1 cellular context compared by ENCODE assay signal in the genomic region with DNA sequence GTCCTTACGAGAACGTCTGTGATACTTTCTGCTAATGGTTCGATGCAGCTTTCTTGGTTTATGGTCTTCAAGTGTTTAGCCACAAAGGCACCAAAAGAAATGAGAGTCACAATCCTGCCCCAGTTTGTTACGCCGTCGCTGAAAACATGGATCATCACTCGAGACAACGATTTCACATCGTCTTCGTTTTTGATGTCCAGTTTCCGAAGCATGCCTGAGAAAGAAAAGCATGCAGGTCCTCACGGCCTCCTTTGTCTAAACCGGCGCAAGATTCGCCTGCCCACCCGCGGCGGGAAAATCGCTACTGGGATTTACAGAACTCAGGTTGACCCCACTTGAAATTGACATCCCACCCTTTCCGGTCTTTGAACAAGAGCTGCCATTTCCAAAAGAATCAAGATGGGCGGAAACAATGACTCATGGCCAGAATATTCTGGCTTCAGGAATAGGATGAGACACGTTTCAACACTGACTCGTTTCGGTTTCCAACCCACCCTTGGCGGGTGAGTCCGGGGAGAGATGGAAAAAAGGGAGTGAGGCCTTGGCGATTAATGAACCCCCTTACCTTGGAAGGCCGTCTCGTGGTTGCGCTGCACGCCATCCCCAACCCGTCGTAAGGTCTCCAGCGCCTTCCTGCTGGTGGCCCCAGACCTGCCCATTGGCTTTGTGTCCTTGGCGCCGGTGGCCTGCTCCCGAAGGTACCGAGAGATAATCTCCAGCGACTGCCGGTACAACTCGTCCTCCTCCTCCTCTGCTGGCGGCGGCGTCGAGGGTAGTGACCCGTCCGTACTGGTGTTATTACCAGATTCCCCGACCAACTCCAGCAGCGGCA.
TF ChIP-seq lines count a peak whose summit lies in the region.

No MANE protein-coding gene starts in this region.

TF ChIP-seq in GM12878, 131 proteins besides CTCF, POLR2A, EP300 and RAD21 (continues in another document):
- TF ChIP-seq JUNB (IDR thresholded peaks at IDR 0.05) (no peak), IKZF1 (conservative IDR thresholded peaks at IDR 0.05) (peak; percentile 15; the same call in 1 of the 2 replicates), KAT2A (conservative IDR thresholded peaks at IDR 0.05; ENCODE audit: control insufficient read depth, low read depth, low read length) (no peak), MTA2 (IDR thresholded peaks at IDR 0.05; ENCODE audit: low read depth) (no peak), ESRRA (IDR thresholded peaks at IDR 0.05; ENCODE audit: low read length) (no peak), ASH2L (IDR thresholded peaks at IDR 0.05; ENCODE audit: borderline replicate concordance, low read depth) (no peak), E2F4 (IDR thresholded peaks at IDR 0.05; ENCODE audit: low read depth, low read length) (no peak), MYC (IDR thresholded peaks at IDR 0.05; ENCODE audit: insufficient read depth, insufficient read length, insufficient replicate concordance, low read length, severe bottlenecking) (no peak), LARP7 (IDR thresholded peaks at IDR 0.05) (peak; percentile 14; the same call in 1 of the 2 replicates), CEBPB (IDR thresholded peaks at IDR 0.05; ENCODE audit: borderline replicate concordance in 1 of 2, low read depth in 2 of 2, low read length in 2 of 2) (no peak), YY1 (IDR thresholded peaks at IDR 0.05; ENCODE audit: low read depth, low read length) (peak; percentile 67; the same call in 1 of the 2 replicates), EZH2 (IDR thresholded peaks at IDR 0.05; ENCODE audit: borderline replicate concordance, control insufficient read depth, low read depth, low read length) (no peak), CHD1 (IDR thresholded peaks at IDR 0.05; ENCODE audit: low read depth, low read length) (no peak), PAX5 (IDR thresholded peaks at IDR 0.05; ENCODE audit: borderline replicate concordance, low read depth, low read length) (no peak), ETV6 (conservative IDR thresholded peaks at IDR 0.05 in 1 of 2, IDR thresholded peaks at IDR 0.05 in 1 of 2; ENCODE audit: borderline replicate concordance in 1 of 2, low read depth in 1 of 2) (peak in 1 of 2 experiments; percentile 28; a peak in 1 of 4 replicates), IRF4 (IDR thresholded peaks at IDR 0.05; ENCODE audit: low read depth, low read length) (no peak), ZSCAN29 (IDR thresholded peaks at IDR 0.05) (no peak; the same call in 1 of the 2 replicates), FOXM1 (IDR thresholded peaks at IDR 0.05; ENCODE audit: low read depth, low read length) (0 out of 2 replicates have a peak, but pooled peaks have one; percentile 38), ZBTB11 (CRISPR knock-in tag; IDR thresholded peaks at IDR 0.05) (peak; percentile 15; the same call in 1 of the 2 replicates), IKZF2 (IDR thresholded peaks at IDR 0.05) (peak; percentile 47 to 59), ATF7 (IDR thresholded peaks at IDR 0.05; ENCODE audit: low read depth) (0 out of 2 replicates have a peak, but pooled peaks have one; percentile 12), HDGF (IDR thresholded peaks at IDR 0.05) (peak; percentile 44; the same call in 1 of the 2 replicates), HDAC2 (IDR thresholded peaks at IDR 0.05) (no peak), GATAD2B (conservative IDR thresholded peaks at IDR 0.05; ENCODE audit: low read depth) (no peak), SP1 (IDR thresholded peaks at IDR 0.05; ENCODE audit: low read depth, low read length) (no peak), MTA3 (IDR thresholded peaks at IDR 0.05; ENCODE audit: borderline replicate concordance, low read length) (no peak; the same call in 1 of the 2 replicates), HSF1 (IDR thresholded peaks at IDR 0.05; ENCODE audit: low read depth, low read length) (no peak), NFXL1 (IDR thresholded peaks at IDR 0.05; ENCODE audit: borderline replicate concordance) (no peak), TARDBP (IDR thresholded peaks at IDR 0.05; ENCODE audit: borderline replicate concordance) (no peak), NR2C2 (IDR thresholded peaks at IDR 0.05; ENCODE audit: borderline replicate concordance, control insufficient read depth, insufficient read length, low read depth) (no peak), BMI1 (IDR thresholded peaks at IDR 0.05; ENCODE audit: borderline replicate concordance) (no peak), NR2F1 (conservative IDR thresholded peaks at IDR 0.05) (no peak), SREBF2 (IDR thresholded peaks at IDR 0.05; ENCODE audit: low read length) (no peak), RUNX3 (IDR thresholded peaks at IDR 0.05; ENCODE audit: low read length) (no peak), ZNF207 (IDR thresholded peaks at IDR 0.05; ENCODE audit: borderline replicate concordance) (no peak), ZNF622 (IDR thresholded peaks at IDR 0.05) (no peak), MYB (IDR thresholded peaks at IDR 0.05; ENCODE audit: borderline replicate concordance, low read depth, low read length) (no peak), ELK1 (IDR thresholded peaks at IDR 0.05; ENCODE audit: low read depth, low read length) (peak; percentile 17; the same call in 1 of the 2 replicates), WRNIP1 (IDR thresholded peaks at IDR 0.05; ENCODE audit: borderline replicate concordance, low read depth, low read length) (peak; percentile 29; the same call in 1 of the 2 replicates), GABPA (IDR thresholded peaks at IDR 0.05; ENCODE audit: low read depth) (no peak), NFIC (IDR thresholded peaks at IDR 0.05; ENCODE audit: low read depth, low read length) (peak; percentile 40; the same call in 1 of the 2 replicates), BHLHE40 (IDR thresholded peaks at IDR 0.05; ENCODE audit: borderline replicate concordance in 1 of 2, low read depth in 2 of 2, low read length in 1 of 2) (peak in 1 of 2 experiments; percentile 22; a peak in 1 of 4 replicates), STAT3 (IDR thresholded peaks at IDR 0.05; ENCODE audit: low read depth, low read length) (no peak)
- TF ChIP-seq, protein P1, sequence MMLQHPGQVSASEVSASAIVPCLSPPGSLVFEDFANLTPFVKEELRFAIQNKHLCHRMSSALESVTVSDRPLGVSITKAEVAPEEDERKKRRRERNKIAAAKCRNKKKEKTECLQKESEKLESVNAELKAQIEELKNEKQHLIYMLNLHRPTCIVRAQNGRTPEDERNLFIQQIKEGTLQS (IDR thresholded peaks at IDR 0.05; ENCODE audit: borderline replicate concordance, extremely low read depth, low read depth, low read length) = no peak
- TF ChIP-seq, protein P2, sequence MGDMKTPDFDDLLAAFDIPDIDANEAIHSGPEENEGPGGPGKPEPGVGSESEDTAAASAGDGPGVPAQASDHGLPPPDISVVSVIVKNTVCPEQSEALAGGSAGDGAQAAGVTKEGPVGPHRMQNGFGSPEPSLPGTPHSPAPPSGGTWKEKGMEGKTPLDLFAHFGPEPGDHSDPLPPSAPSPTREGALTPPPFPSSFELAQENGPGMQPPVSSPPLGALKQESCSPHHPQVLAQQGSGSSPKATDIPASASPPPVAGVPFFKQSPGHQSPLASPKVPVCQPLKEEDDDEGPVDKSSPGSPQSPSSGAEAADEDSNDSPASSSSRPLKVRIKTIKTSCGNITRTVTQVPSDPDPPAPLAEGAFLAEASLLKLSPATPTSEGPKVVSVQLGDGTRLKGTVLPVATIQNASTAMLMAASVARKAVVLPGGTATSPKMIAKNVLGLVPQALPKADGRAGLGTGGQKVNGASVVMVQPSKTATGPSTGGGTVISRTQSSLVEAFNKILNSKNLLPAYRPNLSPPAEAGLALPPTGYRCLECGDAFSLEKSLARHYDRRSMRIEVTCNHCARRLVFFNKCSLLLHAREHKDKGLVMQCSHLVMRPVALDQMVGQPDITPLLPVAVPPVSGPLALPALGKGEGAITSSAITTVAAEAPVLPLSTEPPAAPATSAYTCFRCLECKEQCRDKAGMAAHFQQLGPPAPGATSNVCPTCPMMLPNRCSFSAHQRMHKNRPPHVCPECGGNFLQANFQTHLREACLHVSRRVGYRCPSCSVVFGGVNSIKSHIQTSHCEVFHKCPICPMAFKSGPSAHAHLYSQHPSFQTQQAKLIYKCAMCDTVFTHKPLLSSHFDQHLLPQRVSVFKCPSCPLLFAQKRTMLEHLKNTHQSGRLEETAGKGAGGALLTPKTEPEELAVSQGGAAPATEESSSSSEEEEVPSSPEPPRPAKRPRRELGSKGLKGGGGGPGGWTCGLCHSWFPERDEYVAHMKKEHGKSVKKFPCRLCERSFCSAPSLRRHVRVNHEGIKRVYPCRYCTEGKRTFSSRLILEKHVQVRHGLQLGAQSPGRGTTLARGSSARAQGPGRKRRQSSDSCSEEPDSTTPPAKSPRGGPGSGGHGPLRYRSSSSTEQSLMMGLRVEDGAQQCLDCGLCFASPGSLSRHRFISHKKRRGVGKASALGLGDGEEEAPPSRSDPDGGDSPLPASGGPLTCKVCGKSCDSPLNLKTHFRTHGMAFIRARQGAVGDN (IDR thresholded peaks at IDR 0.05) = 0 out of 2 replicates have a peak, but pooled peaks have one; percentile 33
- TF ChIP-seq, protein P3, sequence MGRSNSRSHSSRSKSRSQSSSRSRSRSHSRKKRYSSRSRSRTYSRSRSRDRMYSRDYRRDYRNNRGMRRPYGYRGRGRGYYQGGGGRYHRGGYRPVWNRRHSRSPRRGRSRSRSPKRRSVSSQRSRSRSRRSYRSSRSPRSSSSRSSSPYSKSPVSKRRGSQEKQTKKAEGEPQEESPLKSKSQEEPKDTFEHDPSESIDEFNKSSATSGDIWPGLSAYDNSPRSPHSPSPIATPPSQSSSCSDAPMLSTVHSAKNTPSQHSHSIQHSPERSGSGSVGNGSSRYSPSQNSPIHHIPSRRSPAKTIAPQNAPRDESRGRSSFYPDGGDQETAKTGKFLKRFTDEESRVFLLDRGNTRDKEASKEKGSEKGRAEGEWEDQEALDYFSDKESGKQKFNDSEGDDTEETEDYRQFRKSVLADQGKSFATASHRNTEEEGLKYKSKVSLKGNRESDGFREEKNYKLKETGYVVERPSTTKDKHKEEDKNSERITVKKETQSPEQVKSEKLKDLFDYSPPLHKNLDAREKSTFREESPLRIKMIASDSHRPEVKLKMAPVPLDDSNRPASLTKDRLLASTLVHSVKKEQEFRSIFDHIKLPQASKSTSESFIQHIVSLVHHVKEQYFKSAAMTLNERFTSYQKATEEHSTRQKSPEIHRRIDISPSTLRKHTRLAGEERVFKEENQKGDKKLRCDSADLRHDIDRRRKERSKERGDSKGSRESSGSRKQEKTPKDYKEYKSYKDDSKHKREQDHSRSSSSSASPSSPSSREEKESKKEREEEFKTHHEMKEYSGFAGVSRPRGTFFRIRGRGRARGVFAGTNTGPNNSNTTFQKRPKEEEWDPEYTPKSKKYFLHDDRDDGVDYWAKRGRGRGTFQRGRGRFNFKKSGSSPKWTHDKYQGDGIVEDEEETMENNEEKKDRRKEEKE (IDR thresholded peaks at IDR 0.05) = no peak
